ENCODE assay signal across 9 cellular contexts in the genomic region with DNA sequence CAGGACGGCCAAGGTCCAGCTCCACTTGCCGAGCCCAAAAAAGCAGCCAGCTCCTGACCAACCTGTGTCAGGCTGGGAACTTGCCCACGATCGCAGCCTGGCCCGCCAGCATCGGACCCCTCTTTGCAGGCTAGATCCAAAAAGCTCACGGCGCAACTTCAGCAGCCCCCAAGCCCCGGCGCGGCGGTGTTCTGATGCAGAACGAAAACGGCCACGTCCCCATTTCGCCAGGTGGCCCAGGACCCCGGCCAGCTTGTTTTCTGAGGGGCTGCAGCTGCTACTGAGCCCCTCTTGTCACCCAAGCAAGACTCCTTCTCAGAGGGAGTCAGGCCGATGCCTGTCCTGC. TPM values are rescaled to one million over a fixed set of nuclear protein-coding genes. Genes with fewer than 3 reads are reported as not detected.
DNase-seq lines count a peak whose midpoint lies in the region; ATAC-seq and TF ChIP-seq lines count a peak whose summit lies in the region.
"Had no signal": no experiment of that assay in that cellular context is flagged by ENCODE, and none has a peak within 500 bp of the region (broad histone marks: within the 10 kb centered on the region; RNA-seq: fewer than 3 reads in every experiment).

No MANE protein-coding gene starts in this region.

- peaks cover 22% of the 10 kb centered on the region for H3K4me1 Mint-ChIP-seq in activated CD4-positive, alpha-beta T cell treated with anti-CD3 and anti-CD28 coated beads, Interleukin-2, amount 10 ng/mL, durations not matched to agents 24 days and 14 days

- WGBS in right lobe of liver (ENCODE audit: insufficient coverage, low coverage, low lambda C conversion rate, missing lambda C conversion rate): 33% methylated on average over 9 of the region's 18 CpGs
- 77% methylated on average over 18 of the region's 18 CpGs for WGBS in thymus

- H3K27ac ChIP-seq in ascending aorta: no peak overlapping the region
- H3K27ac ChIP-seq in right lobe of liver: peak overlapping the region in 1 of 3 donors; percentile 94
- peak overlapping the region; percentile 46 for H3K27ac ChIP-seq in thymus (ENCODE audit: low read depth)

- H3K36me3 Mint-ChIP-seq in activated CD4-positive, alpha-beta T cell treated with anti-CD3 and anti-CD28 coated beads, Interleukin-2, amount 10 ng/mL, durations not matched to agents 24 days and 14 days (ENCODE audit: low read depth): peaks cover 8% of the 10 kb centered on the region

- H3K27me3 ChIP-seq in ascending aorta (no peaks in the 10 kb centered on the region), right lobe of liver (no peaks in the 10 kb centered on the region), thymus (ENCODE audit: control insufficient read depth, insufficient read depth) (no peaks in the 10 kb centered on the region)

- no peaks in the 10 kb centered on the region for H3K27me3 Mint-ChIP-seq in activated CD4-positive, alpha-beta T cell treated with anti-CD3 and anti-CD28 coated beads, Interleukin-2, amount 10 ng/mL, durations not matched to agents 24 days and 14 days

- H3K4me1 ChIP-seq in ascending aorta: peaks cover 39 to 55% of the 10 kb centered on the region in 2 donors
- H3K4me1 ChIP-seq in right lobe of liver: peaks cover 0 to 47% (median 11%) of the 10 kb centered on the region in 4 donors
- H3K4me1 ChIP-seq in thymus (ENCODE audit: control insufficient read depth, insufficient read depth, low read length): peaks cover 9% of the 10 kb centered on the region

- peak overlapping the region; percentile 91 for H3K27ac Mint-ChIP-seq in activated CD4-positive, alpha-beta T cell treated with anti-CD3 and anti-CD28 coated beads, Interleukin-2, amount 10 ng/mL, durations not matched to agents 24 days and 14 days

- H3K9me3 ChIP-seq in ascending aorta: no peaks in the 10 kb centered on the region
- no peaks in the 10 kb centered on the region for H3K9me3 ChIP-seq in right lobe of liver
- no peaks in the 10 kb centered on the region for H3K9me3 ChIP-seq in thymus (ENCODE audit: control insufficient read depth)

- ATAC-seq in right lobe of liver: no peak
- no peak for ATAC-seq in GM21529 (IDR thresholded peaks at IDR 0.05; ENCODE audit: unreplicated experiment)

- H3K4me3 Mint-ChIP-seq in activated CD4-positive, alpha-beta T cell treated with anti-CD3 and anti-CD28 coated beads, Interleukin-2, amount 10 ng/mL, durations not matched to agents 24 days and 14 days: peak overlapping the region; percentile 98

- no peak for DNase-seq in activated CD4-positive, alpha-beta T cell treated with anti-CD3 and anti-CD28 coated beads, Interleukin-2, amount 10 ng/mL, durations not matched to agents 24 days and 14 days
- DNase-seq in activated CD4-positive, alpha-beta T cell treated with anti-CD3 and anti-CD28 coated beads for 4 hours: no peak
- DNase-seq in ascending aorta (ENCODE audit: low spot score in 2 of 2): no peak
- DNase-seq in right lobe of liver: peak in 1 of 3 donors; percentile 30
- DNase-seq in GM20000 (ENCODE audit: low spot score): no peak
- DNase-seq in SIG-M5 (lab: John Stamatoyannopoulos, UW): no peak
- DNase-seq: stimulated activated CD4-positive, alpha-beta T cell treated with anti-CD3 and anti-CD28 coated beads, Interleukin-4, amount 100 ng/mL, for 4 hours had no signal

- H3K36me3 ChIP-seq in ascending aorta (peaks cover 4% of the 10 kb centered on the region in 2 donors), right lobe of liver (no peaks in the 10 kb centered on the region), thymus (ENCODE audit: control insufficient read depth, insufficient read depth) (peaks cover 25% of the 10 kb centered on the region)

- H3K4me3 ChIP-seq in ascending aorta: peak overlapping the region; percentile 93 to 94
- H3K4me3 ChIP-seq in right lobe of liver: peak overlapping the region; percentile 72 to 81 (median 72)
- peak overlapping the region; percentile 87 for H3K4me3 ChIP-seq in thymus (ENCODE audit: low read length)

- no peak for TF ChIP-seq POLR2A in right lobe of liver (IDR thresholded peaks at IDR 0.05)

- intact Hi-C loops in activated CD4-positive, alpha-beta T cell treated with anti-CD3 and anti-CD28 coated beads, Interleukin-2, amount 10 ng/mL, durations not matched to agents 24 days and 14 days (cut with micrococcal nuclease): no loop called here
- intact Hi-C loops in ascending aorta (cut with DNase I): no loop called here
- intact Hi-C loops in right lobe of liver (cut with DNase I): no loop called here

- no peak for TF ChIP-seq CTCF in ascending aorta (IDR thresholded peaks at IDR 0.05)
- TF ChIP-seq CTCF in right lobe of liver (IDR thresholded peaks at IDR 0.05): no peak
- TF ChIP-seq CTCF in GM20000 (IDR thresholded peaks at IDR 0.05; ENCODE audit: extremely low read depth, missing control alignments): no peak

- no peaks in the 10 kb centered on the region for H3K9me3 Mint-ChIP-seq in activated CD4-positive, alpha-beta T cell treated with anti-CD3 and anti-CD28 coated beads, Interleukin-2, amount 10 ng/mL, durations not matched to agents 24 days and 14 days

RNA-seq across cellular contexts. Expression of a gene that starts 1.3 kb away (rescaled TPM):
- total RNA-seq in activated CD4-positive, alpha-beta T cell treated with anti-CD3 and anti-CD28 coated beads, Interleukin-2, amount 10 ng/mL, durations not matched to agents 24 days and 14 days: 154 and 156 TPM in 2 replicates
- 452 TPM for total RNA-seq in ascending aorta
- 100 to 1,000 TPM in 2 of 6 experiments, 10 to 100 TPM in 4; 82.6 to 180 (median 93.2) TPM for total RNA-seq in right lobe of liver
- 359 TPM for polyA plus RNA-seq in thymus

RNA-seq across cellular contexts. Expression of a gene that starts 1.7 kb away (rescaled TPM):
- not detected in 2 replicates for total RNA-seq in activated CD4-positive, alpha-beta T cell treated with anti-CD3 and anti-CD28 coated beads, Interleukin-2, amount 10 ng/mL, durations not matched to agents 24 days and 14 days
- total RNA-seq in ascending aorta (not detected), right lobe of liver (not detected)
- polyA plus RNA-seq in thymus: not detected

RNA-seq across cellular contexts. Expression of a gene that starts 6.8 kb away (rescaled TPM):
- 112 TPM in 2 replicates for total RNA-seq in activated CD4-positive, alpha-beta T cell treated with anti-CD3 and anti-CD28 coated beads, Interleukin-2, amount 10 ng/mL, durations not matched to agents 24 days and 14 days
- total RNA-seq in ascending aorta: 79.1 TPM
- total RNA-seq in right lobe of liver: 10 to 100 TPM; 16.4 to 53.8 (median 22.2) TPM
- polyA plus RNA-seq in thymus: 127 TPM

RNA-seq across cellular contexts. Expression of a gene that starts 19.4 kb away (rescaled TPM):
- 0.07 TPM in 1 of 2 replicates, not detected in the other for total RNA-seq in activated CD4-positive, alpha-beta T cell treated with anti-CD3 and anti-CD28 coated beads, Interleukin-2, amount 10 ng/mL, durations not matched to agents 24 days and 14 days
- total RNA-seq in ascending aorta (not detected), right lobe of liver (under 1 TPM in 1 of 6 experiments, not detected in 5; 0.06 TPM)
- polyA plus RNA-seq in thymus: 0.09 TPM

RNA-seq across cellular contexts. Expression of a gene that starts 20.3 kb away (rescaled TPM):
- total RNA-seq in activated CD4-positive, alpha-beta T cell treated with anti-CD3 and anti-CD28 coated beads, Interleukin-2, amount 10 ng/mL, durations not matched to agents 24 days and 14 days: 15.8 TPM in 2 replicates
- total RNA-seq in ascending aorta: 96.6 TPM
- total RNA-seq in right lobe of liver: 10 to 100 TPM in 3 of 6 experiments, 1 to 10 TPM in 3; 4.8 to 14.6 (median 9.1) TPM
- polyA plus RNA-seq in thymus: 315 TPM
